In genomic region chr1:12417389-12417788, GRCh38 we compare ENCODE assay signal across 16 cellular contexts.
DNase-seq lines count a peak whose midpoint lies in the region; ATAC-seq, FAIRE-seq and TF ChIP-seq lines count a peak whose summit lies in the region.
"Had no signal": no experiment of that assay in that cellular context is flagged by ENCODE, and none has a peak within 500 bp of the region (broad histone marks: within the 10 kb centered on the region; RNA-seq: fewer than 3 reads in every experiment).

No MANE protein-coding gene starts in this region.

- no peak overlapping the region for H3K4me3 Mint-ChIP-seq in T-helper 2 cell treated with Interferon-gamma antibody and Interleukin-4, amounts not matched to agents 5 μg/mL and 100 μg/mL, for 36 hours
- H3K4me3 Mint-ChIP-seq in mesothelial cell of epicardium, result no peak overlapping the region
- peak overlapping the region; percentile 72 to 78 for H3K4me3 Mint-ChIP-seq in stimulated activated naive B cell treated with anti-CD40 and anti-IgM and Interleukin-4, amounts not matched to agents 10 μg/mL and 1 μg/mL and 100 μg/mL, for 72 hours
- H3K4me3 Mint-ChIP-seq: CD8-positive, alpha-beta memory T cell had no signal

- no peak for ATAC-seq in stimulated activated naive B cell treated with anti-CD40 and anti-IgM and Interleukin-4, amounts not matched to agents 10 μg/mL and 1 μg/mL and 100 μg/mL, for 72 hours (replicated peaks)

- TF ChIP-seq POLR2A in GM12892 (IDR thresholded peaks at IDR 0.05; ENCODE audit: low read depth, low read length), result no peak

- TF ChIP-seq CTCF in mesothelial cell of epicardium (IDR thresholded peaks at IDR 0.05; ENCODE audit: unreplicated experiment), result no peak

- no peak for DNase-seq in T-helper 2 cell treated with Interferon-gamma antibody and Interleukin-4, amounts not matched to agents 5 μg/mL and 100 μg/mL, for 36 hours (ENCODE audit: low spot score)
- DNase-seq in T-helper 2 cell, result no peak
- no peak for DNase-seq in GM12892 (ENCODE audit: insufficient read length)
- DNase-seq in mesothelial cell of epicardium (ENCODE audit: low spot score in 2 of 2, unreplicated experiment in 2 of 2), result no peak
- DNase-seq in stimulated activated naive B cell treated with anti-CD40 and anti-IgM and Interleukin-4, amounts not matched to agents 10 μg/mL and 1 μg/mL and 100 μg/mL, for 72 hours, result no peak
- no peak for DNase-seq in AG20443 (ENCODE audit: low spot score)
- DNase-seq in GOT3 (lab: John Stamatoyannopoulos, UW), result no peak
- no peak for DNase-seq in A172 (ENCODE audit: low spot score)
- DNase-seq: BE2C, Caco-2, GM23248, H7, IMR-90 had no signal

- peak; percentile 30 for FAIRE-seq in GM12892 (lab: Jason Lieb, UNC)
- FAIRE-seq: A204.1, GM18507 had no signal

- H3K27ac Mint-ChIP-seq in T-helper 2 cell treated with Interferon-gamma antibody and Interleukin-4, amounts not matched to agents 5 μg/mL and 100 μg/mL, for 36 hours, result peak overlapping the region; percentile 1
- H3K27ac Mint-ChIP-seq in mesothelial cell of epicardium, result peak overlapping the region; percentile 47
- peak overlapping the region; percentile 97 for H3K27ac Mint-ChIP-seq in stimulated activated naive B cell treated with anti-CD40 and anti-IgM and Interleukin-4, amounts not matched to agents 10 μg/mL and 1 μg/mL and 100 μg/mL, for 72 hours
- H3K27ac Mint-ChIP-seq: CD8-positive, alpha-beta memory T cell had no signal

- no peaks in the 10 kb centered on the region for H3K27me3 Mint-ChIP-seq in T-helper 2 cell treated with Interferon-gamma antibody and Interleukin-4, amounts not matched to agents 5 μg/mL and 100 μg/mL, for 36 hours (ENCODE audit: low read depth)
- H3K27me3 Mint-ChIP-seq in mesothelial cell of epicardium (ENCODE audit: low read depth), result no peaks in the 10 kb centered on the region
- no peaks in the 10 kb centered on the region for H3K27me3 Mint-ChIP-seq in stimulated activated naive B cell treated with anti-CD40 and anti-IgM and Interleukin-4, amounts not matched to agents 10 μg/mL and 1 μg/mL and 100 μg/mL, for 72 hours
- H3K27me3 Mint-ChIP-seq: CD8-positive, alpha-beta memory T cell had no signal

- peaks cover 9% of the 10 kb centered on the region for H3K4me1 Mint-ChIP-seq in T-helper 2 cell treated with Interferon-gamma antibody and Interleukin-4, amounts not matched to agents 5 μg/mL and 100 μg/mL, for 36 hours (ENCODE audit: low read depth)
- H3K4me1 Mint-ChIP-seq in mesothelial cell of epicardium, result peaks cover 36% of the 10 kb centered on the region
- H3K4me1 Mint-ChIP-seq in stimulated activated naive B cell treated with anti-CD40 and anti-IgM and Interleukin-4, amounts not matched to agents 10 μg/mL and 1 μg/mL and 100 μg/mL, for 72 hours, result peaks cover 44 to 94% of the 10 kb centered on the region in 2 donors

- H3K36me3 Mint-ChIP-seq in T-helper 2 cell treated with Interferon-gamma antibody and Interleukin-4, amounts not matched to agents 5 μg/mL and 100 μg/mL, for 36 hours (ENCODE audit: low read depth), result peaks cover 42% of the 10 kb centered on the region
- peaks cover 63% of the 10 kb centered on the region for H3K36me3 Mint-ChIP-seq in mesothelial cell of epicardium
- peaks cover 52 to 68% of the 10 kb centered on the region in 2 donors for H3K36me3 Mint-ChIP-seq in stimulated activated naive B cell treated with anti-CD40 and anti-IgM and Interleukin-4, amounts not matched to agents 10 μg/mL and 1 μg/mL and 100 μg/mL, for 72 hours

- no peaks in the 10 kb centered on the region for H3K9me3 Mint-ChIP-seq in T-helper 2 cell treated with Interferon-gamma antibody and Interleukin-4, amounts not matched to agents 5 μg/mL and 100 μg/mL, for 36 hours
- peaks cover 9% of the 10 kb centered on the region for H3K9me3 Mint-ChIP-seq in mesothelial cell of epicardium
- peaks cover 0 to 4% of the 10 kb centered on the region in 2 donors for H3K9me3 Mint-ChIP-seq in stimulated activated naive B cell treated with anti-CD40 and anti-IgM and Interleukin-4, amounts not matched to agents 10 μg/mL and 1 μg/mL and 100 μg/mL, for 72 hours
- H3K9me3 Mint-ChIP-seq: CD8-positive, alpha-beta memory T cell had no signal

Comparison
In these comparisons a context has a peak if more than half of its experiments do, and no peak if none do; other contexts are left out.
1. H3K27ac Mint-ChIP-seq: peak in every context shown above with its lines; median percentile 97 in stimulated activated naive B cell treated with anti-CD40 and anti-IgM and Interleukin-4, amounts not matched to agents 10 μg/mL and 1 μg/mL and 100 μg/mL, for 72 hours; 47 in mesothelial cell of epicardium; 1 in T-helper 2 cell treated with Interferon-gamma antibody and Interleukin-4, amounts not matched to agents 5 μg/mL and 100 μg/mL, for 36 hours.
2. H3K4me3 Mint-ChIP-seq: peak in stimulated activated naive B cell treated with anti-CD40 and anti-IgM and Interleukin-4, amounts not matched to agents 10 μg/mL and 1 μg/mL and 100 μg/mL, for 72 hours (2 of 2); none in T-helper 2 cell treated with Interferon-gamma antibody and Interleukin-4, amounts not matched to agents 5 μg/mL and 100 μg/mL, for 36 hours (single experiment) and mesothelial cell of epicardium (single experiment).